ENCODE assay signal across 14 cellular contexts in the genomic region with DNA sequence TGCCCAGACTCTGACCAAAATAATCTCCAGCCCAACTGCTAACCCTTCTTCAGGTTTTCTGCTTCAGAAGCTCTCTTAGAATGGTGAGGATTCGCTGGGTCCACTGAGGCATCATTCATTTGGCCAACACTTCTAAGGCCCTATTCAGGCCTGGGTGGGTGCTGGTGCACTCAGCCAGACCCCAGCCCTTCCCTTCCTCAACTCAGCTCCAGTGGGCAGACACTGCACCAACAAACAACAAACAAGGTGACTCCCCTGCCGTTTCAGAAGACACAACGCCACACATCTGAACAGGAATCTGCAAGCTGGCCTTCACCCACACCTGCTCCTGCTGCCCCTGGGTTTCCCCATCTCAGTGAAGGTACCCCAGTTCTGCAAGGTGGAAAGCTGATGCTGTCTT. TPM values are rescaled to one million over a fixed set of nuclear protein-coding genes. Genes with fewer than 3 reads are reported as not detected.
DNase-seq lines count a peak whose midpoint lies in the region; ATAC-seq and TF ChIP-seq lines count a peak whose summit lies in the region.
"Had no signal": no experiment of that assay in that cellular context is flagged by ENCODE, and none has a peak within 500 bp of the region (broad histone marks: within the 10 kb centered on the region; RNA-seq: fewer than 3 reads in every experiment).

No MANE protein-coding gene starts in this region.

- H3K27me3 Mint-ChIP-seq in mesothelial cell of epicardium (ENCODE audit: low read depth) = peaks cover 83% of the 10 kb centered on the region

- no peak overlapping the region for H3K18ac ChIP-seq in IMR-90 (ENCODE audit: low read depth, low read length)

- no peak overlapping the region for H4K5ac ChIP-seq in IMR-90 (ENCODE audit: low read depth, low read length)

- CTCF ChIA-PET in IMR-90 (lab: Yijun Ruan, JAX) = no interaction called here

- no peaks in the 10 kb centered on the region for H3K36me3 ChIP-seq in IMR-90 (ENCODE audit: control insufficient read depth, insufficient read depth, low read length)
- H3K36me3 ChIP-seq in stomach = peaks cover 0 to 7% (median 0%) of the 10 kb centered on the region in 4 donors

- TF ChIP-seq POLR2A in IMR-90 (IDR thresholded peaks at IDR 0.05; ENCODE audit: low read depth, low read length) = no peak
- TF ChIP-seq POLR2A in stomach (IDR thresholded peaks at IDR 0.05) = no peak

- H2BK15ac ChIP-seq in IMR-90 (ENCODE audit: low read depth, low read length) = no peak overlapping the region

- H4K91ac ChIP-seq in IMR-90 (ENCODE audit: insufficient read depth, low read depth, low read length) = no peak overlapping the region

- no peaks in the 10 kb centered on the region for H4K20me1 ChIP-seq in IMR-90 (ENCODE audit: insufficient read depth, low read length)

- no peak overlapping the region for H2AK9ac ChIP-seq in IMR-90 (replicated peaks; ENCODE audit: low read depth, low read length, poor library complexity)

- in situ Hi-C loops in IMR-90 (cut with MboI; ENCODE audit: low sequenced_read_pairs) = no loop called here

- no TSS peak for BruUV-seq in IMR-90 (replicated peaks; lab: Mats Ljungman, UMichigan)

- ATAC-seq in IMR-90 (ENCODE audit: low read depth) (no peak), GM18861 (IDR thresholded peaks at IDR 0.05; ENCODE audit: unreplicated experiment) (no peak)
- ATAC-seq: activated CD4-positive, alpha-beta T cell treated with anti-CD3 and anti-CD28 coated beads for 36 hours; stimulated activated naive CD8-positive, alpha-beta T cell treated with anti-CD3 and anti-CD28 coated beads, Interleukin-15, Interleukin-2, amounts not matched to agents 100 U/mL and 50 U/mL, for 24 hours had no signal

- peaks cover 1% of the 10 kb centered on the region for H3K36me3 Mint-ChIP-seq in mesothelial cell of epicardium

- no peak overlapping the region for H3K4ac ChIP-seq in IMR-90 (ENCODE audit: low read depth, low read length)

- POLR2A ChIA-PET in IMR-90 (lab: Charles Lee; ENCODE audit: unreplicated experiment) = no interaction called here

- H3K27me3 ChIP-seq in IMR-90 (ENCODE audit: control insufficient read depth, insufficient read depth, low read length) = peaks cover 26% of the 10 kb centered on the region; the same call in 1 of the 2 replicates
- peaks cover 0 to 32% (median 14%) of the 10 kb centered on the region in 3 donors for H3K27me3 ChIP-seq in stomach

- intact Hi-C loops in IMR-90 (cut with micrococcal nuclease) = no loop called here
- intact Hi-C loops in stomach (cut with DNase I; ENCODE audit: low total_unique reads) = no loop called here

- no peak overlapping the region for H3K23ac ChIP-seq in IMR-90 (ENCODE audit: low read depth, low read length)

- H3K27ac ChIP-seq in IMR-90 (ENCODE audit: insufficient read depth, low read length) (no peak overlapping the region), cingulate gyrus (ENCODE audit: low read depth, low read length) (peak overlapping the region; percentile 23), stomach (peak overlapping the region in 3 of 5 donors; percentile 22 to 62 (median 37))

- H2BK5ac ChIP-seq in IMR-90 (ENCODE audit: low read depth, low read length, poor library complexity, severe bottlenecking) = no peak overlapping the region

- no peak overlapping the region for H3K56ac ChIP-seq in IMR-90 (ENCODE audit: extremely low read depth, insufficient read depth, low read length)

- no peaks in the 10 kb centered on the region; the same call in 1 of the 2 replicates for H3K4me1 ChIP-seq in IMR-90 (ENCODE audit: control insufficient read depth, insufficient read depth, low read length)
- peaks cover 0 to 10% (median 8%) of the 10 kb centered on the region in 4 donors for H3K4me1 ChIP-seq in stomach

- no peak overlapping the region for H3K27ac Mint-ChIP-seq in mesothelial cell of epicardium
- H3K27ac Mint-ChIP-seq: activated CD4-positive, alpha-beta T cell treated with anti-CD3 and anti-CD28 coated beads for 36 hours; activated T-helper 1 cell treated with anti-CD3 and anti-CD28 coated beads, Interleukin-12 subunit alpha, Interleukin-12 subunit beta, Interleukin-2, Interleukin-4 antibody, amounts not matched to agents 30 ng/mL and 10 ng/mL and 1 ng/mL, durations not matched to agents 14 hours and 24 hours and 36 hours had no signal

- dilution Hi-C loops in IMR-90 (cut with HindIII; ENCODE audit: low sequenced_read_pairs, unreplicated experiment) = no loop called here

- H3K4me1 Mint-ChIP-seq in mesothelial cell of epicardium = peaks cover 22% of the 10 kb centered on the region

- TF ChIP-seq CTCF in IMR-90 (conservative IDR thresholded peaks at IDR 0.05; ENCODE audit: low read depth, low read length) (no peak), mesothelial cell of epicardium (IDR thresholded peaks at IDR 0.05; ENCODE audit: unreplicated experiment) (no peak), stomach (IDR thresholded peaks at IDR 0.05) (no peak)

- H3K4me2 ChIP-seq in IMR-90 (ENCODE audit: low read depth, low read length) = peak overlapping the region; percentile 61; the same call in 1 of the 2 replicates

- H2AK5ac ChIP-seq in IMR-90 (ENCODE audit: low read depth, low read length) = no peak overlapping the region; the same call in 1 of the 2 replicates

- no peak overlapping the region for H2BK20ac ChIP-seq in IMR-90 (ENCODE audit: low read depth, low read length)

- H3K9me3 ChIP-seq in IMR-90 (ENCODE audit: control insufficient read depth, insufficient read depth, low read length) (no peaks in the 10 kb centered on the region), stomach (no peaks in the 10 kb centered on the region)

- H2AFZ ChIP-seq in IMR-90 (replicated peaks; ENCODE audit: low read length, poor library complexity) = no peak overlapping the region

- no peaks in the 10 kb centered on the region for H3K9me3 Mint-ChIP-seq in mesothelial cell of epicardium
- H3K9me3 Mint-ChIP-seq: activated T-helper 1 cell treated with anti-CD3 and anti-CD28 coated beads, Interleukin-12 subunit alpha, Interleukin-12 subunit beta, Interleukin-2, Interleukin-4 antibody, amounts not matched to agents 30 ng/mL and 10 ng/mL and 1 ng/mL, durations not matched to agents 14 hours and 24 hours and 36 hours; CD4-positive, CD25-positive, alpha-beta regulatory T cell had no signal

- H2BK120ac ChIP-seq in IMR-90 (ENCODE audit: low read depth, low read length) = no peak overlapping the region

- WGBS in IMR-90 (ENCODE audit: extremely low coverage in 2 of 2, insufficient read length in 1 of 2), 2 experiments = 72% methylated on average over 2 of the region's 3 CpGs; no CpG with 5 or more reads in 1 of the 2 experiments
- WGBS in stomach, 5 donors = 60 to 86% (median 73%) methylated on average over 3 of the region's 3 CpGs

- H3K4me3 ChIP-seq in IMR-90 (ENCODE audit: insufficient read depth, low read depth, low read length) = no peak overlapping the region
- H3K4me3 ChIP-seq in stomach = peak overlapping the region in 2 of 4 donors; percentile 16 to 34

- no peak overlapping the region for H3K14ac ChIP-seq in IMR-90 (replicated peaks; ENCODE audit: low read depth, low read length)

- H3K9ac ChIP-seq in IMR-90 (ENCODE audit: low read depth, low read length) = no peak overlapping the region

- peak overlapping the region; percentile 27 for H3K4me3 Mint-ChIP-seq in mesothelial cell of epicardium
- H3K4me3 Mint-ChIP-seq: activated CD4-positive, alpha-beta T cell treated with anti-CD3 and anti-CD28 coated beads for 36 hours; activated T-helper 1 cell treated with anti-CD3 and anti-CD28 coated beads, Interleukin-12 subunit alpha, Interleukin-12 subunit beta, Interleukin-2, Interleukin-4 antibody, amounts not matched to agents 30 ng/mL and 10 ng/mL and 1 ng/mL, durations not matched to agents 14 hours and 24 hours and 36 hours; CD4-positive, CD25-positive, alpha-beta regulatory T cell had no signal

- H3K9me1 ChIP-seq in IMR-90 (ENCODE audit: insufficient read depth, low read length) = peaks cover 4% of the 10 kb centered on the region; the same call in 1 of the 2 replicates

- H4K8ac ChIP-seq in IMR-90 (ENCODE audit: low read depth in 2 of 2, low read length in 2 of 2) = no peak overlapping the region

- H3K79me1 ChIP-seq in IMR-90 (ENCODE audit: low read depth in 1 of 2, low read length in 2 of 2) = no peaks in the 10 kb centered on the region; a peak in 1 of 4 replicates

- TF ChIP-seq RAD21 in IMR-90 (IDR thresholded peaks at IDR 0.05; ENCODE audit: low read length) = no peak

- no peak for TF ChIP-seq EP300 in stomach (IDR thresholded peaks at IDR 0.05)

- no peak for DNase-seq in IMR-90
- DNase-seq in mesothelial cell of epicardium (ENCODE audit: low spot score in 2 of 2, unreplicated experiment in 2 of 2) = no peak
- no peak for DNase-seq in stomach
- DNase-seq in NCI-H1105 treated with DMSO at 0.1 percent for 48 hours (lab: John Stamatoyannopoulos, UW) = no peak
- DNase-seq in SW 1271 (lab: John Stamatoyannopoulos, UW) = no peak
- no peak for DNase-seq in nucleus accumbens (lab: John Stamatoyannopoulos, UW)
- DNase-seq: activated CD4-positive, alpha-beta T cell treated with anti-CD3 and anti-CD28 coated beads for 36 hours; CD4-positive, CD25-positive, alpha-beta regulatory T cell; GOT3; stimulated activated naive CD8-positive, alpha-beta T cell treated with anti-CD3 and anti-CD28 coated beads, Interleukin-15, Interleukin-2, amounts not matched to agents 100 U/mL and 50 U/mL, for 24 hours had no signal

RNA-seq across cellular contexts. Expression of a gene that starts 6.0 kb away (rescaled TPM):
- total RNA-seq in IMR-90 (2012; rRNA removed) (not detected in 2 replicates), mesothelial cell of epicardium (5.6 to 5.7 TPM (median 5.6 TPM) in 3 replicates), stomach (1 to 10 TPM in 2 of 5 donors, under 1 TPM in 2, not detected in 1; 0.45 to 4.8 (median 2.2) TPM)
- polyA plus RNA-seq in IMR-90 (2012; rRNA removed) (0.02 TPM in 1 of 2 replicates, not detected in the other), stomach (1 to 10 TPM; 1.0 to 6.0 (median 3.4) TPM)
- polyA plus RNA-seq in IMR-90 (2012; cell fraction: cytosol; rRNA removed) = 0.01 and 0.07 TPM in 2 replicates
- 0.29 and 0.81 TPM in 2 replicates for polyA plus RNA-seq in IMR-90 (2012; cell fraction: nucleus; rRNA removed; ENCODE audit: low replicate concordance)
- total RNA-seq: lung microvascular endothelial cell had no signal
- polyA plus RNA-seq: CD4-positive, CD25-positive, alpha-beta regulatory T cell had no signal

RNA-seq across cellular contexts. Expression of a gene that starts 38.5 kb away (rescaled TPM):
- total RNA-seq in IMR-90 (2012; rRNA removed) = not detected in 2 replicates
- polyA plus RNA-seq in IMR-90 (2012; rRNA removed) = not detected in 2 replicates
- polyA plus RNA-seq in IMR-90 (2012; cell fraction: cytosol; rRNA removed) = not detected in 2 replicates
- polyA plus RNA-seq in IMR-90 (2012; cell fraction: nucleus; rRNA removed; ENCODE audit: low replicate concordance) = not detected in 2 replicates
- total RNA-seq in mesothelial cell of epicardium = 0.34 TPM in 1 of 3 replicates, not detected in the others
- total RNA-seq in stomach = under 1 TPM in 1 of 5 donors, not detected in 4; 0.92 TPM
- polyA plus RNA-seq in stomach = under 1 TPM in 1 of 3 donors, not detected in 2; 0.76 TPM
- total RNA-seq: lung microvascular endothelial cell had no signal

RNA-seq across cellular contexts. Expression of a gene that starts 56.8 kb away (rescaled TPM):
- total RNA-seq in IMR-90 (2012; rRNA removed) = 74.9 and 78.6 TPM in 2 replicates
- 90.3 and 108 TPM in 2 replicates for polyA plus RNA-seq in IMR-90 (2012; rRNA removed)
- polyA plus RNA-seq in IMR-90 (2012; cell fraction: cytosol; rRNA removed) = 85.8 and 94.9 TPM in 2 replicates
- polyA plus RNA-seq in IMR-90 (2012; cell fraction: nucleus; rRNA removed; ENCODE audit: low replicate concordance) = 274 and 320 TPM in 2 replicates
- 307 to 325 TPM (median 319 TPM) in 3 replicates for total RNA-seq in mesothelial cell of epicardium
- total RNA-seq in stomach = 100 to 1,000 TPM; 134 to 236 (median 174) TPM
- 100 to 1,000 TPM; 173 to 231 (median 222) TPM for polyA plus RNA-seq in stomach

RNA-seq across cellular contexts. Expression of a gene that starts 57.8 kb away (rescaled TPM):
- total RNA-seq in IMR-90 (2012; rRNA removed) = not detected in 2 replicates
- polyA plus RNA-seq in IMR-90 (2012; rRNA removed) = 0.02 TPM in 1 of 2 replicates, not detected in the other
- polyA plus RNA-seq in IMR-90 (2012; cell fraction: cytosol; rRNA removed) = not detected in 2 replicates
- polyA plus RNA-seq in IMR-90 (2012; cell fraction: nucleus; rRNA removed; ENCODE audit: low replicate concordance) = not detected in 2 replicates
- total RNA-seq in mesothelial cell of epicardium = 0.54 to 0.69 TPM (median 0.60 TPM) in 3 replicates
- 1 to 10 TPM in 1 of 5 donors, under 1 TPM in 1, not detected in 3; 0.14 to 1.5 TPM for total RNA-seq in stomach
- under 1 TPM; 0.06 to 0.15 (median 0.15) TPM for polyA plus RNA-seq in stomach
- total RNA-seq: lung microvascular endothelial cell had no signal
